In genomic region chr19:23098286-23098685, GRCh38 we compare ENCODE assay signal across 3 cellular contexts. TPM values are rescaled to one million over a fixed set of nuclear protein-coding genes. Genes with fewer than 3 reads are reported as not detected.
"Had no signal": no experiment of that assay in that cellular context is flagged by ENCODE, and none has a peak within 500 bp of the region (broad histone marks: within the 10 kb centered on the region; RNA-seq: fewer than 3 reads in every experiment).

No MANE protein-coding gene starts in this region.

- H3K4me3 ChIP-seq: GM12878 had no signal

- ATAC-seq: GM12878 had no signal

- DNase-seq: GDM1, GF-D8 had no signal

RNA-seq across cellular contexts. Expression of gene ZNF730, which starts 18.5 kb away (rescaled TPM):
- total RNA-seq: GM12878 had no signal
